25 cellular contexts compared by ENCODE assay signal in genomic region chr1:61269648-61270047, GRCh38.
DNase-seq lines count a peak whose midpoint lies in the region; ATAC-seq and TF ChIP-seq lines count a peak whose summit lies in the region.
"Had no signal": no experiment of that assay in that cellular context is flagged by ENCODE, and none has a peak within 500 bp of the region (broad histone marks: within the 10 kb centered on the region; RNA-seq: fewer than 3 reads in every experiment).

No MANE protein-coding gene starts in this region.

- POLR2A ChIA-PET in activated CD4-positive, alpha-beta memory T cell treated with anti-CD3 and anti-CD28 coated beads for 36 hours (lab: Charles Lee) = interaction anchor here (0.7 to 1.6 kb wide), 4 partner anchors 32 to 877 kb away, joined by 3 to 9 read pairs (median 4); no protein-coding TSS in a partner anchor

- DNase-seq in activated T-cell treated with anti-CD3 and anti-CD28 coated beads, Interleukin-2, amount 50 U/mL, for 24 hours = no peak
- no peak for DNase-seq in activated T-cell treated with anti-CD3 and anti-CD28 coated beads, Interleukin-2, amount 50 U/mL, for 1 hour
- no peak for DNase-seq in activated CD4-positive, alpha-beta memory T cell treated with anti-CD3 and anti-CD28 coated beads for 36 hours
- DNase-seq in erythroblast (lab: John Stamatoyannopoulos, UW) (peak; percentile 29 to 37), superior temporal gyrus (ENCODE audit: extremely low spot score) (peak; percentile 79), amygdala (lab: John Stamatoyannopoulos, UW) (no peak)
- DNase-seq: ACHN; activated CD4-positive, CD25-positive, alpha-beta regulatory T cell; anterior cingulate cortex; Caco-2; heart right ventricle; left colon; mesenchymal stem cell; MG63; naive B cell; NCI-H1417; NCI-H446; PC-3; T-helper 9 cell had no signal

- H3K4me3 Mint-ChIP-seq in activated T-cell treated with anti-CD3 and anti-CD28 coated beads, Interleukin-2, amount 50 U/mL, for 24 hours = no peak overlapping the region
- peak overlapping the region; percentile 7 for H3K4me3 Mint-ChIP-seq in activated CD4-positive, alpha-beta memory T cell treated with anti-CD3 and anti-CD28 coated beads for 36 hours
- H3K4me3 Mint-ChIP-seq: activated naive CD4-positive, alpha-beta T cell treated with anti-CD3 and anti-CD28 coated beads, Interleukin-2, amount 50 U/mL, for 24 hours; central memory CD8-positive, alpha-beta T cell; naive B cell; stimulated activated memory B cell treated with anti-CD40 and anti-IgM and Interleukin-4, amounts not matched to agents 10 μg/mL and 1 μg/mL and 100 μg/mL, for 72 hours had no signal

- CTCF ChIA-PET in activated CD4-positive, alpha-beta memory T cell treated with anti-CD3 and anti-CD28 coated beads for 36 hours (lab: Charles Lee) = interaction anchor here (0.7 to 3.8 kb wide), 5 partner anchors 31 to 227 kb away, joined by 3 to 34 read pairs (median 6); no protein-coding TSS in a partner anchor

- intact Hi-C loops in activated CD4-positive, alpha-beta memory T cell treated with anti-CD3 and anti-CD28 coated beads for 36 hours (cut with micrococcal nuclease) = loop anchor here (10.0 kb wide), 1 partner anchor 215 kb away; no protein-coding TSS in a partner anchor

- TF ChIP-seq POLR2A in erythroblast (IDR thresholded peaks at IDR 0.05; ENCODE audit: low read length) = no peak

- H3K27ac Mint-ChIP-seq in activated T-cell treated with anti-CD3 and anti-CD28 coated beads, Interleukin-2, amount 50 U/mL, for 24 hours = peak overlapping the region; percentile 92
- peak overlapping the region; percentile 86 for H3K27ac Mint-ChIP-seq in activated CD4-positive, alpha-beta memory T cell treated with anti-CD3 and anti-CD28 coated beads for 36 hours
- H3K27ac Mint-ChIP-seq: activated naive CD4-positive, alpha-beta T cell treated with anti-CD3 and anti-CD28 coated beads, Interleukin-2, amount 50 U/mL, for 24 hours; stimulated activated memory B cell treated with anti-CD40 and anti-IgM and Interleukin-4, amounts not matched to agents 10 μg/mL and 1 μg/mL and 100 μg/mL, for 72 hours had no signal

- ATAC-seq in HG02571 (IDR thresholded peaks at IDR 0.05; ENCODE audit: unreplicated experiment) = no peak
- no peak for ATAC-seq in GM21515 (IDR thresholded peaks at IDR 0.05; ENCODE audit: unreplicated experiment)
- ATAC-seq: heart right ventricle; left colon; PC-3; Right ventricle myocardium inferior; stimulated activated memory B cell treated with anti-CD40 and anti-IgM and Interleukin-4, amounts not matched to agents 10 μg/mL and 1 μg/mL and 100 μg/mL, for 72 hours had no signal

- H3K9me3 Mint-ChIP-seq in activated T-cell treated with anti-CD3 and anti-CD28 coated beads, Interleukin-2, amount 50 U/mL, for 24 hours = no peaks in the 10 kb centered on the region
- no peaks in the 10 kb centered on the region for H3K9me3 Mint-ChIP-seq in activated CD4-positive, alpha-beta memory T cell treated with anti-CD3 and anti-CD28 coated beads for 36 hours
- H3K9me3 Mint-ChIP-seq: activated naive CD4-positive, alpha-beta T cell treated with anti-CD3 and anti-CD28 coated beads, Interleukin-2, amount 50 U/mL, for 24 hours; central memory CD8-positive, alpha-beta T cell; naive B cell; stimulated activated memory B cell treated with anti-CD40 and anti-IgM and Interleukin-4, amounts not matched to agents 10 μg/mL and 1 μg/mL and 100 μg/mL, for 72 hours had no signal

- H3K27me3 Mint-ChIP-seq in activated T-cell treated with anti-CD3 and anti-CD28 coated beads, Interleukin-2, amount 50 U/mL, for 24 hours = no peaks in the 10 kb centered on the region
- peaks cover 5% of the 10 kb centered on the region for H3K27me3 Mint-ChIP-seq in activated CD4-positive, alpha-beta memory T cell treated with anti-CD3 and anti-CD28 coated beads for 36 hours
- H3K27me3 Mint-ChIP-seq: activated naive CD4-positive, alpha-beta T cell treated with anti-CD3 and anti-CD28 coated beads, Interleukin-2, amount 50 U/mL, for 24 hours; central memory CD8-positive, alpha-beta T cell; naive B cell; stimulated activated memory B cell treated with anti-CD40 and anti-IgM and Interleukin-4, amounts not matched to agents 10 μg/mL and 1 μg/mL and 100 μg/mL, for 72 hours had no signal

- H3K4me1 Mint-ChIP-seq in activated T-cell treated with anti-CD3 and anti-CD28 coated beads, Interleukin-2, amount 50 U/mL, for 24 hours (ENCODE audit: low read depth) = peaks cover 48% of the 10 kb centered on the region
- peaks cover 53% of the 10 kb centered on the region for H3K4me1 Mint-ChIP-seq in activated CD4-positive, alpha-beta memory T cell treated with anti-CD3 and anti-CD28 coated beads for 36 hours (ENCODE audit: low read depth)
- H3K4me1 Mint-ChIP-seq: activated naive CD4-positive, alpha-beta T cell treated with anti-CD3 and anti-CD28 coated beads, Interleukin-2, amount 50 U/mL, for 24 hours; naive B cell had no signal

- H3K36me3 Mint-ChIP-seq in activated T-cell treated with anti-CD3 and anti-CD28 coated beads, Interleukin-2, amount 50 U/mL, for 24 hours (ENCODE audit: low read depth) = no peaks in the 10 kb centered on the region
- no peaks in the 10 kb centered on the region for H3K36me3 Mint-ChIP-seq in activated CD4-positive, alpha-beta memory T cell treated with anti-CD3 and anti-CD28 coated beads for 36 hours
- H3K36me3 Mint-ChIP-seq: activated naive CD4-positive, alpha-beta T cell treated with anti-CD3 and anti-CD28 coated beads, Interleukin-2, amount 50 U/mL, for 24 hours; naive B cell; stimulated activated memory B cell treated with anti-CD40 and anti-IgM and Interleukin-4, amounts not matched to agents 10 μg/mL and 1 μg/mL and 100 μg/mL, for 72 hours had no signal

Comparison
In these comparisons a context has a peak if more than half of its experiments do, and no peak if none do; other contexts are left out.
1. DNase-seq: peak in erythroblast (2 of 2) and superior temporal gyrus (single experiment); none in activated T-cell treated with anti-CD3 and anti-CD28 coated beads, Interleukin-2, amount 50 U/mL, for 24 hours (single experiment), activated T-cell treated with anti-CD3 and anti-CD28 coated beads, Interleukin-2, amount 50 U/mL, for 1 hour (single experiment), activated CD4-positive, alpha-beta memory T cell treated with anti-CD3 and anti-CD28 coated beads for 36 hours (single experiment) and amygdala (0 of 56).